ENCODE assay signal across 9 cellular contexts in genomic region chr11:125141686-125142535, GRCh38. TPM values are rescaled to one million over a fixed set of nuclear protein-coding genes. Genes with fewer than 3 reads are reported as not detected.
DNase-seq lines count a peak whose midpoint lies in the region; ATAC-seq and TF ChIP-seq lines count a peak whose summit lies in the region.
"Had no signal": no experiment of that assay in that cellular context is flagged by ENCODE, and none has a peak within 500 bp of the region (broad histone marks: within the 10 kb centered on the region; RNA-seq: fewer than 3 reads in every experiment).

No MANE protein-coding gene starts in this region.

- peak overlapping the region; percentile 64 for H2AFZ ChIP-seq in OCI-LY3 (ENCODE audit: low read depth, low read length)

- 41% methylated on average over 18 of the region's 18 CpGs for WGBS in prostate gland

- H3K27ac Mint-ChIP-seq in activated T-helper 17 cell treated with anti-CD3 and anti-CD28 coated beads, Interleukin-2, amount 50 U/mL, for 72 hours, result no peak overlapping the region

- no peaks in the 10 kb centered on the region for H4K20me1 ChIP-seq in OCI-LY3 (ENCODE audit: insufficient read depth, low read length)

- peaks cover 28% of the 10 kb centered on the region for H3K27me3 Mint-ChIP-seq in activated T-helper 17 cell treated with anti-CD3 and anti-CD28 coated beads, Interleukin-2, amount 50 U/mL, for 72 hours

- DNase-seq in glomerular visceral epithelial cell (ENCODE audit: extremely low spot score) (peak; percentile 36), prostate gland (ENCODE audit: low spot score) (no peak), NCI-H2107 treated with DMSO at 0.1 percent for 48 hours (lab: John Stamatoyannopoulos, UW; ENCODE audit: unreplicated experiment) (no peak)

- no peaks in the 10 kb centered on the region for H3K9me3 Mint-ChIP-seq in activated T-helper 17 cell treated with anti-CD3 and anti-CD28 coated beads, Interleukin-2, amount 50 U/mL, for 72 hours

- intact Hi-C loops in prostate gland (cut with DNase I), result loop anchor here (10.0 kb wide), 1 partner anchor 47 kb away; no protein-coding TSS in a partner anchor

- H3K79me2 ChIP-seq in OCI-LY3 (ENCODE audit: low read length), result no peaks in the 10 kb centered on the region

- H3K4me2 ChIP-seq in OCI-LY3 (ENCODE audit: low read length), result peak overlapping the region; percentile 61

- H3K9ac ChIP-seq in OCI-LY3 (ENCODE audit: low read length), result 0 out of 2 replicates have a peak overlapping the region, but pooled peaks have one; percentile 5

- H3K9me3 ChIP-seq in OCI-LY3 (ENCODE audit: insufficient read depth, low read length) (no peaks in the 10 kb centered on the region), prostate gland (no peaks in the 10 kb centered on the region)

- no peak overlapping the region for H3K27ac ChIP-seq in OCI-LY3 (ENCODE audit: low read length)
- no peak overlapping the region for H3K27ac ChIP-seq in prostate gland
- H3K27ac ChIP-seq: epithelial cell of prostate had no signal

- H3K27me3 ChIP-seq in OCI-LY3 (ENCODE audit: low read depth, low read length), result peaks cover 9% of the 10 kb centered on the region; the same call in 1 of the 2 replicates
- H3K27me3 ChIP-seq in prostate gland (replicated peaks; ENCODE audit: insufficient read depth), result no peaks in the 10 kb centered on the region

- H3K36me3 Mint-ChIP-seq in activated T-helper 17 cell treated with anti-CD3 and anti-CD28 coated beads, Interleukin-2, amount 50 U/mL, for 72 hours (ENCODE audit: low read depth), result no peaks in the 10 kb centered on the region

- H3K4me3 Mint-ChIP-seq in activated T-helper 17 cell treated with anti-CD3 and anti-CD28 coated beads, Interleukin-2, amount 50 U/mL, for 72 hours, result no peak overlapping the region

- ATAC-seq in HG02678 (IDR thresholded peaks at IDR 0.05; ENCODE audit: unreplicated experiment), result peak; percentile 79
- peak; percentile 64 for ATAC-seq in activated T-helper 17 cell treated with anti-CD3 and anti-CD28 coated beads, Interleukin-2, amount 50 U/mL, for 72 hours (replicated peaks)
- no peak for ATAC-seq in HG03097 (IDR thresholded peaks at IDR 0.05; ENCODE audit: low FRiP score, unreplicated experiment)

- H3K4me1 ChIP-seq in OCI-LY3 (ENCODE audit: low read length) (peaks cover 8% of the 10 kb centered on the region), prostate gland (replicated peaks) (no peaks in the 10 kb centered on the region)

- no peaks in the 10 kb centered on the region for H3K36me3 ChIP-seq in OCI-LY3 (replicated peaks; ENCODE audit: low read depth, low read length)
- no peaks in the 10 kb centered on the region for H3K36me3 ChIP-seq in prostate gland

- H3K4me1 Mint-ChIP-seq in activated T-helper 17 cell treated with anti-CD3 and anti-CD28 coated beads, Interleukin-2, amount 50 U/mL, for 72 hours, result peaks cover 5% of the 10 kb centered on the region

- H3K4me3 ChIP-seq in OCI-LY3 (ENCODE audit: low read length) (peak overlapping the region; percentile 33), prostate gland (no peak overlapping the region)

- TF ChIP-seq CTCF in GM12872 (IDR thresholded peaks at IDR 0.05; ENCODE audit: insufficient read depth, low read depth, low read length), result peak; percentile 91
- peak; percentile 96 for TF ChIP-seq CTCF in OCI-LY3 (IDR thresholded peaks at IDR 0.05; ENCODE audit: low read depth, low read length)
- TF ChIP-seq CTCF in prostate gland (IDR thresholded peaks at IDR 0.05), result peak; percentile 86 to 96 (median 90)

- no peak for TF ChIP-seq POLR2A in prostate gland (IDR thresholded peaks at IDR 0.05)

RNA-seq across cellular contexts. Expression of gene PKNOX2, which starts 22.6 kb away (rescaled TPM):
- not detected for total RNA-seq in activated T-helper 17 cell treated with anti-CD3 and anti-CD28 coated beads, Interleukin-2, amount 50 U/mL, for 72 hours
- total RNA-seq in prostate gland, result 10 to 100 TPM; 12.3 to 14.7 TPM

RNA-seq across cellular contexts. Expression of gene TMEM218, which starts 30.5 kb away (rescaled TPM):
- 10 to 100 TPM; 11.3 to 14.2 TPM for total RNA-seq in activated T-helper 17 cell treated with anti-CD3 and anti-CD28 coated beads, Interleukin-2, amount 50 U/mL, for 72 hours
- total RNA-seq in prostate gland, result 10 to 100 TPM; 17.7 to 33.5 TPM

Comparison
In these comparisons a context has a peak if more than half of its experiments do, and no peak if none do; other contexts are left out.
1. RNA of gene PKNOX2, which starts 22.6 kb away (total RNA-seq): 12.3 to 14.7 TPM in prostate gland; not detected in activated T-helper 17 cell treated with anti-CD3 and anti-CD28 coated beads, Interleukin-2, amount 50 U/mL, for 72 hours; every median in the first group is over 10 times any median in the second.
2. Peak in every context shown above with its lines, with median percentiles within 50 percentile points of each other: CTCF ChIP-seq.